ENCODE assay signal across 9 cellular contexts in the genomic region with DNA sequence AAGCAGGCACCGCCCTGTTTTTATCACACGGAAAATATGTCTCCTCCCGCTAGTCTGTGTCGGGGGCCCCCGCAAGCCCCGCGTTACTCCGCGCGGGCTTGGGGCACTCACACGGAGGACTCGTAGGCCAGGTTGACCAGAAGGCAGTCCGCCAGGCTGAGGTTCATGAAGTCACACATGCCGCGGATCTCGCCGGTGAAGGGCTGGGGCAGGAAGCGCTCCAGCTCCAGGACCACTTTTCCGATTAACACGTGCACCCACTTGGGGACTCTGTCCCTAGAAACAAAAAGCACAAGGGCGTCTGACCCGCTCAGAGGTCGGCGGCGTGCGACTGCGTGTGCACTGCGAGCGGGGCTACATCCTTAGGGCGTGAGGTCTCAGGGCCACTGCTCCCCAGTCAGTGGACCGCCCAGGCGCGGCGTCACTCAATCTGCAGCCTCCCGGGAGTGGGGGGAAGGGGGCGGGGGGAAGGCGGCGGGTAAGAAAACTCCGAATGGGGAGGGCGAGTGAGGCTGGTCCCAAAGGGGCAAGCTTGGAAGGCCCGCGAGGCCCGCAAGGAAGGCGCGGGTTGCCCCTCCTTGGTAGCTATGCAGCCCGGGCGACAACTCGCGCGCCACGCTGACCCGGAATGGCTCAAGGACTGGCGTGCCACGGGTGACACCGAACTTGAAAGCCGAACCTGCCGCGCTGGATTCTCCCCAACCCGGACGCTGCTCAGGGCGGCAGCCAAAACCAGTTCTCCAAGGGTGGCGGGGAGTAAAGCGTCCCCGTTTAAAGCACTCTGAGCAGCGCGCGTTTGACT. TPM values are rescaled to one million over a fixed set of nuclear protein-coding genes. Genes with fewer than 3 reads are reported as not detected.
A peak's percentile ranks its signal among the peaks of the same experiment; 100 is the strongest.
DNase-seq lines count a peak whose midpoint lies in the region; ATAC-seq, FAIRE-seq and TF ChIP-seq lines count a peak whose summit lies in the region.
"Had no signal": no experiment of that assay in that cellular context is flagged by ENCODE, and none has a peak within 500 bp of the region (broad histone marks: within the 10 kb centered on the region; RNA-seq: fewer than 3 reads in every experiment).

No MANE protein-coding gene starts in this region.

- H3K9me3 ChIP-seq in mucosa of stomach (ENCODE audit: control insufficient read depth, low read length), result no peaks in the 10 kb centered on the region

- in situ Hi-C loops in ACHN (cut with HindIII; ENCODE audit: low pct_ligation_motif_present, low pct_unique_long_range_greater_than_20kb, low sequenced_read_pairs), result no loop called here

- ATAC-seq in HG02973 (IDR thresholded peaks at IDR 0.05; ENCODE audit: unreplicated experiment), result peak; percentile 47

- no peak for FAIRE-seq in GM18507 (lab: Jason Lieb, UNC)

- H3K36me3 ChIP-seq in mucosa of stomach (ENCODE audit: control insufficient read depth, insufficient read depth, low read length), result no peaks in the 10 kb centered on the region

- DNase-seq in ACHN, result peak; percentile 70
- peak; percentile 60 for DNase-seq in GM18507 (ENCODE audit: extremely low spot score, insufficient read length, low read depth)
- DNase-seq in NOMO-1 treated with dmso at 0.1 percent for 144 hours (lab: John Stamatoyannopoulos, UW; ENCODE audit: unreplicated experiment), result peak; percentile 76
- DNase-seq in activated T-cell treated with anti-CD3 and anti-CD28 coated beads for 4 hours, result peak; percentile 70
- no peak for DNase-seq in epithelial cell of proximal tubule (ENCODE audit: low read depth)
- peak; percentile 27 to 41 for DNase-seq in stimulated activated CD8-positive, alpha-beta memory T cell treated with anti-CD3 and anti-CD28 coated beads, Interleukin-7, amount 100 ng/mL, for 1 hour (ENCODE audit: low read depth in 2 of 2)

- peaks cover 6% of the 10 kb centered on the region for H3K4me1 ChIP-seq in mucosa of stomach (ENCODE audit: control insufficient read depth, insufficient read depth, low read length)

- peak overlapping the region; percentile 74 for H3K9ac ChIP-seq in mucosa of stomach (ENCODE audit: low read length)

- H3K4me3 ChIP-seq in epithelial cell of proximal tubule (ENCODE audit: low read depth, low read length) (peak overlapping the region; percentile 82), mucosa of stomach (ENCODE audit: low read length) (peak overlapping the region; percentile 63)

- no peaks in the 10 kb centered on the region for H3K27me3 ChIP-seq in mucosa of stomach (ENCODE audit: control insufficient read depth, insufficient read depth, low read length)

- no peak for TF ChIP-seq CTCF in epithelial cell of proximal tubule (conservative IDR thresholded peaks at IDR 0.05; ENCODE audit: low read depth, low read length)

RNA-seq across cellular contexts. Expression of gene NAAA, which starts 0.7 kb away (rescaled TPM):
- 8.9 and 14.0 TPM in 2 replicates for total RNA-seq in epithelial cell of proximal tubule

RNA-seq across cellular contexts. Expression of gene PPEF2, which starts 37.8 kb away (rescaled TPM):
- total RNA-seq in epithelial cell of proximal tubule, result not detected in 2 replicates
- total RNA-seq: SK-MEL-5 had no signal

RNA-seq across cellular contexts. Expression of gene SDAD1, which starts 50.7 kb away (rescaled TPM):
- total RNA-seq in epithelial cell of proximal tubule, result 24.2 and 35.5 TPM in 2 replicates
